27 cellular contexts compared by ENCODE assay signal in the genomic region with DNA sequence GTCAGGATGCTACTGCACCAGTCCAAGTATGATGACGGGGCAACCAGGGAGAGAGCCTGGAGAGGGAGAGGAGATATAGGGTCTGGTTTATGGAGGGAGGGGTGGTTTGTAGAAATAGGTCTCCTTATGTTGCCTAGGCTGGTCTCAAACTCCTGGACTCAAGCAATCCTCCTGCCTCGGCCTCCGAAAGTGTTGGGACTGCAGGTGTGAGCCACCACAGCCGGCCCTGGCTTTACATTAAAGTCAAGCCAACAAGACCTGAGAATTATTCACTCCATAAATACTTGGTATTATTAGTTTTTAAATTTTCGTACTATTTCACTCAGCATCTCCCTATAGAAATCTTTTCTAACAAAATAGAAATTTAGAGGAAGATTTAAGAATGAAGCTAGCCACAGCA.
"Had no signal": no experiment of that assay in that cellular context is flagged by ENCODE, and none has a peak within 500 bp of the region (broad histone marks: within the 10 kb centered on the region; RNA-seq: fewer than 3 reads in every experiment).

No MANE protein-coding gene starts in this region.

- H3K27me3 ChIP-seq: adrenal gland, body of pancreas, colonic mucosa had no signal

- ATAC-seq: activated CD4-positive, alpha-beta T cell treated with anti-CD3 and anti-CD28 coated beads for 36 hours; activated CD8-positive, alpha-beta memory T cell treated with anti-CD3 and anti-CD28 coated beads, Interleukin-2, amount 10 ng/mL, durations not matched to agents 7 days and 5 days; activated CD8-positive, alpha-beta T cell treated with anti-CD3 and anti-CD28 coated beads, Interleukin-2, amount 10 ng/mL, durations not matched to agents 7 days and 5 days; activated naive CD8-positive, alpha-beta T cell treated with anti-CD3 and anti-CD28 coated beads, Interleukin-2, amount 50 U/mL, for 24 hours; body of pancreas; gastroesophageal sphincter; T-helper 17 cell had no signal

- H3K9me3 ChIP-seq: adrenal gland, body of pancreas, colonic mucosa, esophagus squamous epithelium, gastroesophageal sphincter had no signal

- H3K27ac ChIP-seq: adrenal gland, body of pancreas, colonic mucosa, epithelial cell of prostate, esophagus squamous epithelium had no signal

- H3K36me3 ChIP-seq: adrenal gland, colonic mucosa, esophagus squamous epithelium, gastroesophageal sphincter had no signal

- H3K4me1 ChIP-seq: adrenal gland, colonic mucosa, esophagus squamous epithelium had no signal

- DNase-seq: activated CD4-positive, alpha-beta memory T cell treated with anti-CD3 and anti-CD28 coated beads for 36 hours; activated CD4-positive, alpha-beta T cell treated with anti-CD3 and anti-CD28 coated beads for 36 hours; activated CD4-positive, alpha-beta T cell treated with anti-CD3 and anti-CD28 coated beads, Interleukin-2, amount 10 ng/mL, durations not matched to agents 24 days and 14 days; activated CD4-positive, CD25-positive, alpha-beta regulatory T cell; activated CD4-positive, CD25-positive, alpha-beta regulatory T cell treated with anti-CD3 and anti-CD28 coated beads, Interleukin-2, amount 50 U/mL, for 72 hours; activated CD8-positive, alpha-beta memory T cell treated with anti-CD3 and anti-CD28 coated beads, Interleukin-2, amount 10 ng/mL, durations not matched to agents 7 days and 5 days; activated CD8-positive, alpha-beta memory T cell treated with anti-CD3 and anti-CD28 coated beads, Interleukin-2, amount 50 U/mL, for 4 hours; activated CD8-positive, alpha-beta T cell treated with anti-CD3 and anti-CD28 coated beads, Interleukin-2, amount 10 ng/mL, durations not matched to agents 7 days and 5 days; activated effector memory CD4-positive, alpha-beta T cell treated with anti-CD3 and anti-CD28 coated beads, Interleukin-2, amount 50 U/mL, for 16 hours; activated naive CD4-positive, alpha-beta T cell treated with anti-CD3 and anti-CD28 coated beads for 36 hours; activated naive CD8-positive, alpha-beta T cell treated with anti-CD3 and anti-CD28 coated beads for 36 hours; activated naive CD8-positive, alpha-beta T cell treated with anti-CD3 and anti-CD28 coated beads, Interleukin-2, amount 50 U/mL, for 24 hours; activated T-cell treated with anti-CD3 and anti-CD28 coated beads, Interleukin-2, amount 50 U/mL, for 1 hour; activated T-cell treated with anti-CD3 and anti-CD28 coated beads, Interleukin-2, amount 50 U/mL, for 48 hours; adrenal gland; amygdala; body of pancreas; central memory CD4-positive, alpha-beta T cell; cerebellar nuclear complex; colonic mucosa; effector CD8-positive, alpha-beta T cell; esophagus squamous epithelium; foreskin melanocyte; T-helper 1 cell; T-helper 17 cell had no signal

- H3K4me3 ChIP-seq: adrenal gland, body of pancreas, colonic mucosa, esophagus squamous epithelium, gastroesophageal sphincter had no signal
